In the genomic region with DNA sequence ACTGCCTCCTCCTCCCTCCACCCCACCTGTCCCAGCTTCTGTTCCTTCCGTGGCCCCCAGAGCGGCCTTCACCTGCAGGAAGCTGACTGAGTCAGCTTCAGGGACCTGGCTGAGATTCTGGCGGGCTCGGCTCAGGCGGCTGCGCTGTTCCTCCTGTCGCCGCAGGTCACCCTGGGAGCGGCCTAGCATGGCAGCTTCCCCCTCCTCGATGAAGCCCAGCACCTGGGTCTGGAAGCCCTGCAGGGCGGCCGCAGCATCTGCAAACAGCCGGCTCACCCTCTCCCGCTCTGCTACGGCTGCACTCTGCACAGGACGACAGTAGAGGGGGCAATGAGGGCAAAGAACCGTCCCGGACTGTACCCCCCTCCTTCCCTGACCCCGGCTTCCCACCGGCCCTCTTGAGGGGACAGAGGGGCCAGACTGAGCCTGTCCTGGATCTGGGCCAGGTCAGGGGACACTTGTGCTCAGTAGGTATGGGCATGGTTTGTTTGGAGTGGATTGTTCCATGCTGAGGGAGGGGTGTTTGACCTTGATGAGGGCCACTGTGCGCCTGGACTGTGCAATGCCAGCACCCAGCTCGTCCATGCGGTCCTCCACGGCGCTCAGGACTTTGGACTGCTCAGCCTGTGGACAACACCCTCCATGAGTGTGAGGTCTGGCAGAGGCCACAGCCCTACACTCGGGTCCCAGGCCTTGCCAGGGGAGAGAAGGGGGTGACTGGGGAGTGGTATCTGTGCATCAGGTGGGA, we compare ENCODE assay signal across 6 cellular contexts. TPM values are rescaled to one million over a fixed set of nuclear protein-coding genes. Genes with fewer than 3 reads are reported as not detected.
A peak's percentile ranks its signal among the peaks of the same experiment; 100 is the strongest.
DNase-seq lines count a peak whose midpoint lies in the region; ATAC-seq, FAIRE-seq and TF ChIP-seq lines count a peak whose summit lies in the region.

No MANE protein-coding gene starts in this region.

- no peak for FAIRE-seq in HTR-8/SVneo (lab: Jason Lieb, UNC)

- peaks cover 16% of the 10 kb centered on the region; the same call in 1 of the 2 replicates for H3K4me1 ChIP-seq in GM23338 (ENCODE audit: insufficient read depth)

- CTCF ChIA-PET in activated CD4-positive, alpha-beta T cell treated with anti-CD3 and anti-CD28 coated beads for 36 hours (lab: Charles Lee), result interaction anchor here (0.7 to 2.6 kb wide), 19 partner anchors 12 to 243 kb away, joined by 3 to 20 read pairs (median 4); partner anchors contain the start of genes SMIM5, TRIM65, UNC13D and WBP2

- H3K4me3 ChIP-seq in GM23338, result peak overlapping the region; percentile 83; the same call in 1 of the 2 replicates
- H3K4me3 ChIP-seq in fibroblast of mammary gland (ENCODE audit: control insufficient read depth, low read depth, low read length), result peak overlapping the region; percentile 61

- DNase-seq in GM23338 (ENCODE audit: low spot score) (peak; percentile 80), fibroblast of mammary gland (ENCODE audit: low read depth) (no peak), HTR-8/SVneo (ENCODE audit: insufficient read length, low spot score) (no peak), KG1 (lab: John Stamatoyannopoulos, UW) (no peak)
- peak; percentile 87 for DNase-seq in activated CD4-positive, alpha-beta T cell treated with anti-CD3 and anti-CD28 coated beads for 36 hours
- peak; percentile 64 for DNase-seq in stimulated activated CD4-positive, alpha-beta T cell treated with anti-CD3 and anti-CD28 coated beads, Interleukin-4, amount 100 ng/mL, for 1 hour

- peaks cover 16% of the 10 kb centered on the region for H3K4me1 Mint-ChIP-seq in GM23338
- H3K4me1 Mint-ChIP-seq in activated CD4-positive, alpha-beta T cell treated with anti-CD3 and anti-CD28 coated beads for 36 hours, result peaks cover 32% of the 10 kb centered on the region

- no peaks in the 10 kb centered on the region for H3K79me2 ChIP-seq in GM23338 (replicated peaks; ENCODE audit: insufficient read depth)

- intact Hi-C loops in activated CD4-positive, alpha-beta T cell treated with anti-CD3 and anti-CD28 coated beads for 36 hours (cut with DNase I, micrococcal nuclease), result loop anchor here (1.0 to 2.0 kb wide), 4 partner anchors 20 to 90 kb away; partner anchors contain the start of genes TRIM65 (in 1 of the 2) and WBP2 (in 1 of the 2)

- peaks cover 40% of the 10 kb centered on the region for H3K27me3 Mint-ChIP-seq in GM23338 (ENCODE audit: insufficient read depth, low read depth, poor library complexity)
- peaks cover 2% of the 10 kb centered on the region for H3K27me3 Mint-ChIP-seq in activated CD4-positive, alpha-beta T cell treated with anti-CD3 and anti-CD28 coated beads for 36 hours

- H3K4me2 ChIP-seq in GM23338, result peak overlapping the region; percentile 97

- TF ChIP-seq CTCF in GM23338 (conservative IDR thresholded peaks at IDR 0.05; ENCODE audit: low read depth in 2 of 2) (peak; percentile 43 to 51), fibroblast of mammary gland (conservative IDR thresholded peaks at IDR 0.05; ENCODE audit: control insufficient read depth, insufficient read depth, low read depth, low read length) (no peak)

- H4K20me1 ChIP-seq in GM23338 (replicated peaks; ENCODE audit: insufficient read depth), result no peaks in the 10 kb centered on the region

- H3K27me3 ChIP-seq in GM23338 (ENCODE audit: insufficient read depth), result peaks cover 37% of the 10 kb centered on the region

- POLR2A ChIA-PET in activated CD4-positive, alpha-beta T cell treated with anti-CD3 and anti-CD28 coated beads for 36 hours (lab: Charles Lee), result interaction anchor here (0.8 to 2.3 kb wide), 5 partner anchors 11 to 103 kb away, joined by 3 to 15 read pairs (median 4); partner anchors contain the start of gene WBP2

- ATAC-seq in GM23338, result peak; percentile 63
- ATAC-seq in activated CD4-positive, alpha-beta T cell treated with anti-CD3 and anti-CD28 coated beads for 36 hours, result peak; percentile 66

- no peak overlapping the region for H3K27ac ChIP-seq in GM23338 (ENCODE audit: low read depth)

- H3K4me3 Mint-ChIP-seq in GM23338, result peak overlapping the region; percentile 72
- H3K4me3 Mint-ChIP-seq in activated CD4-positive, alpha-beta T cell treated with anti-CD3 and anti-CD28 coated beads for 36 hours, result peak overlapping the region; percentile 91

- no peaks in the 10 kb centered on the region for H3K9me2 ChIP-seq in GM23338 (ENCODE audit: insufficient read depth)

- H3K9me3 Mint-ChIP-seq in GM23338, result no peaks in the 10 kb centered on the region
- no peaks in the 10 kb centered on the region for H3K9me3 Mint-ChIP-seq in activated CD4-positive, alpha-beta T cell treated with anti-CD3 and anti-CD28 coated beads for 36 hours (ENCODE audit: low read depth)

- no peaks in the 10 kb centered on the region; the same call in 2 of the 3 replicates for H3K36me3 Mint-ChIP-seq in GM23338 (ENCODE audit: low read depth)
- peaks cover 8% of the 10 kb centered on the region for H3K36me3 Mint-ChIP-seq in activated CD4-positive, alpha-beta T cell treated with anti-CD3 and anti-CD28 coated beads for 36 hours (ENCODE audit: low read depth)

- H3K36me3 ChIP-seq in GM23338 (ENCODE audit: insufficient read depth), result no peaks in the 10 kb centered on the region

- H3F3A ChIP-seq in GM23338 (replicated peaks; ENCODE audit: low read depth), result peaks cover 29% of the 10 kb centered on the region

- H2AFZ ChIP-seq in GM23338, result peak overlapping the region; percentile 99

- no peak overlapping the region for H3K27ac Mint-ChIP-seq in GM23338
- H3K27ac Mint-ChIP-seq in activated CD4-positive, alpha-beta T cell treated with anti-CD3 and anti-CD28 coated beads for 36 hours, result peak overlapping the region; percentile 94

TF ChIP-seq in GM23338, 12 proteins besides CTCF, POLR2A, EP300 and RAD21 (continues in another document):
- TF ChIP-seq NANOG (IDR thresholded peaks at IDR 0.05; ENCODE audit: borderline replicate concordance) (no peak), JUNB (IDR thresholded peaks at IDR 0.05; ENCODE audit: unreplicated experiment) (no peak), EZH2 (IDR thresholded peaks at IDR 0.05; ENCODE audit: low read depth, unreplicated experiment) (no peak), ZNF114 (CRISPR knock-in tag; IDR thresholded peaks at IDR 0.05) (no peak), ZNF331 (CRISPR knock-in tag; IDR thresholded peaks at IDR 0.05; ENCODE audit: low read depth) (no peak)

RNA-seq across cellular contexts. Expression of gene TRIM47, which starts 2.0 kb away (rescaled TPM):
- total RNA-seq in GM23338 (2014; rRNA removed; shearing (Covaris generic)), result 9.9 and 12.5 TPM in 2 replicates
- 7.2 TPM in 2 replicates for polyA plus RNA-seq in GM23338 (2016; fragmentation: Nextera tagmentation; extraction: Ambion mirVana)
- 10 to 100 TPM; 13.4 to 19.9 TPM for total RNA-seq in activated CD4-positive, alpha-beta T cell treated with anti-CD3 and anti-CD28 coated beads for 36 hours

RNA-seq across cellular contexts. Expression of gene TRIM65, which starts 20.4 kb away (rescaled TPM):
- total RNA-seq in GM23338 (2014; rRNA removed; shearing (Covaris generic)), result 53.8 and 54.0 TPM in 2 replicates
- polyA plus RNA-seq in GM23338 (2016; fragmentation: Nextera tagmentation; extraction: Ambion mirVana), result 13.8 and 15.0 TPM in 2 replicates
- total RNA-seq in activated CD4-positive, alpha-beta T cell treated with anti-CD3 and anti-CD28 coated beads for 36 hours, result 10 to 100 TPM; 28.9 to 31.9 TPM

RNA-seq across cellular contexts. Expression of gene WBP2, which starts 21.2 kb away (rescaled TPM):
- total RNA-seq in GM23338 (2014; rRNA removed; shearing (Covaris generic)), result 34.9 and 36.2 TPM in 2 replicates
- polyA plus RNA-seq in GM23338 (2016; fragmentation: Nextera tagmentation; extraction: Ambion mirVana), result 59.5 and 63.5 TPM in 2 replicates
- 10 to 100 TPM; 68.7 to 74.1 TPM for total RNA-seq in activated CD4-positive, alpha-beta T cell treated with anti-CD3 and anti-CD28 coated beads for 36 hours

RNA-seq across cellular contexts. Expression of gene MRPL38, which starts 28.3 kb away (rescaled TPM):
- total RNA-seq in GM23338 (2014; rRNA removed; shearing (Covaris generic)), result 47.2 and 63.6 TPM in 2 replicates
- polyA plus RNA-seq in GM23338 (2016; fragmentation: Nextera tagmentation; extraction: Ambion mirVana), result 86.7 and 90.0 TPM in 2 replicates
- 100 to 1,000 TPM in 1 of 2 experiments, 10 to 100 TPM in 1; 98.0 to 115 TPM for total RNA-seq in activated CD4-positive, alpha-beta T cell treated with anti-CD3 and anti-CD28 coated beads for 36 hours

RNA-seq across cellular contexts. Expression of gene UNC13D, which starts 32.2 kb away (rescaled TPM):
- 3.8 and 5.9 TPM in 2 replicates for total RNA-seq in GM23338 (2014; rRNA removed; shearing (Covaris generic))
- polyA plus RNA-seq in GM23338 (2016; fragmentation: Nextera tagmentation; extraction: Ambion mirVana), result 10.5 and 10.8 TPM in 2 replicates
- 100 to 1,000 TPM; 106 to 133 TPM for total RNA-seq in activated CD4-positive, alpha-beta T cell treated with anti-CD3 and anti-CD28 coated beads for 36 hours

Comparison
In these comparisons a context has a peak if more than half of its experiments do, and no peak if none do; other contexts are left out.
1. DNase-seq: peak in GM23338 (single experiment), activated CD4-positive, alpha-beta T cell treated with anti-CD3 and anti-CD28 coated beads for 36 hours (single experiment) and stimulated activated CD4-positive, alpha-beta T cell treated with anti-CD3 and anti-CD28 coated beads, Interleukin-4, amount 100 ng/mL, for 1 hour (single experiment); none in fibroblast of mammary gland (single experiment), HTR-8/SVneo (single experiment) and KG1 (single experiment).